1 cellular context compared by ENCODE assay signal in the genomic region with DNA sequence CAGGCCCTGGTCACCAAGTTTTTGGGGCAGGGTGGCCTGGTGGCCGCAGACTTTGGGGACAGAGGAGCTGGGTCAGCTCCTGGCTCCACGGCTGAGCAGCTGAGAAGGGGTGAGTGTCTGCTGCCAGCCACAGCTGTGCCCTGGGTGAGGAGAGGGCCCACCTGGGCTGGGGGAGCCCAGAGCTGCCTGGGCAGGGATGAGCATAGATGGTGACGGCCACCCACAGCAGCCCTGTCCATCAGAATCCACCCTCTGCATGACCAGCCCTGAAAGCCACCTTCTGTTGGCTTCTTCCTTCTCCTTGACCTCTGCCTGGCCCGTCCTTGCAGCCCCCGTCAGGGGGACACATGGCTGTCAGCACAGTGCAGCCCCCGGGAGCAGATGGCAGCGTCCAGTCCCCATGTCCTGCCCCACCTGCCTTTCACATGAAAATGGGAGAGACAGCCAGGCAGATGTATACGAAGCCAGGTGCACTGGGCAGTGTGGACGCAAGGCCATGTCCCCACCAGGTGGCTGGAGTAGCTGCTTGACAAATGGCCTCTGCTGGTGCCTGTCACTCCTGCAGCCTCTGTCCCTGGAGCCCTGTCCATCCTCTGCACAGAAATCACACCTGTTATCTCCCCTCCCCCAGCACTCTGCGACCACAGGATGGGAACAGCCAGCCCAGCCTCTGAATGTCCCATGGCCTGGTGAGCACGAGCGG.
TF ChIP-seq lines count a peak whose summit lies in the region.

No MANE protein-coding gene starts in this region.

TF ChIP-seq in HepG2, 621 proteins besides CTCF, POLR2A, EP300 and RAD21:
- TF ChIP-seq, protein P1, sequence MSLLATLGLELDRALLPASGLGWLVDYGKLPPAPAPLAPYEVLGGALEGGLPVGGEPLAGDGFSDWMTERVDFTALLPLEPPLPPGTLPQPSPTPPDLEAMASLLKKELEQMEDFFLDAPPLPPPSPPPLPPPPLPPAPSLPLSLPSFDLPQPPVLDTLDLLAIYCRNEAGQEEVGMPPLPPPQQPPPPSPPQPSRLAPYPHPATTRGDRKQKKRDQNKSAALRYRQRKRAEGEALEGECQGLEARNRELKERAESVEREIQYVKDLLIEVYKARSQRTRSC (CRISPR knock-in tag; IDR thresholded peaks at IDR 0.05; ENCODE audit: low read depth) = no peak
- no peak for TF ChIP-seq ZNF207 (IDR thresholded peaks at IDR 0.05; ENCODE audit: borderline replicate concordance)
- TF ChIP-seq, protein P2, sequence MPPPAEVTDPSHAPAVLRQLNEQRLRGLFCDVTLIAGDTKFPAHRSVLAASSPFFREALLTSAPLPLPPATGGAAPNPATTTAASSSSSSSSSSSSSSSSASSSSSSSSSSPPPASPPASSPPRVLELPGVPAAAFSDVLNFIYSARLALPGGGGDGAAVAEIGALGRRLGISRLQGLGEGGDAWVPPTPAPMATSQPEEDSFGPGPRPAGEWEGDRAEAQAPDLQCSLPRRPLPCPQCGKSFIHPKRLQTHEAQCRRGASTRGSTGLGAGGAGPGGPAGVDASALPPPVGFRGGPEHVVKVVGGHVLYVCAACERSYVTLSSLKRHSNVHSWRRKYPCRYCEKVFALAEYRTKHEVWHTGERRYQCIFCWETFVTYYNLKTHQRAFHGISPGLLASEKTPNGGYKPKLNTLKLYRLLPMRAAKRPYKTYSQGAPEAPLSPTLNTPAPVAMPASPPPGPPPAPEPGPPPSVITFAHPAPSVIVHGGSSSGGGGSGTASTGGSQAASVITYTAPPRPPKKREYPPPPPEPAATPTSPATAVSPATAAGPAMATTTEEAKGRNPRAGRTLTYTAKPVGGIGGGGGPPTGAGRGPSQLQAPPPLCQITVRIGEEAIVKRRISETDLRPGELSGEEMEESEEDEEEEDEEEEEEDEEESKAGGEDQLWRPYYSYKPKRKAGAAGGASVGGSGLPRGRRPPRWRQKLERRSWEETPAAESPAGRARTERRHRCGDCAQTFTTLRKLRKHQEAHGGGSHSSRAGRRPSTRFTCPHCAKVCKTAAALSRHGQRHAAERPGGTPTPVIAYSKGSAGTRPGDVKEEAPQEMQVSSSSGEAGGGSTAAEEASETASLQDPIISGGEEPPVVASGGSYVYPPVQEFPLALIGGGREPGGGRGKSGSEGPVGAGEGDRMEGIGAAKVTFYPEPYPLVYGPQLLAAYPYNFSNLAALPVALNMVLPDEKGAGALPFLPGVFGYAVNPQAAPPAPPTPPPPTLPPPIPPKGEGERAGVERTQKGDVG (CRISPR knock-in tag; IDR thresholded peaks at IDR 0.05; ENCODE audit: borderline replicate concordance) = no peak
- TF ChIP-seq, protein P3, sequence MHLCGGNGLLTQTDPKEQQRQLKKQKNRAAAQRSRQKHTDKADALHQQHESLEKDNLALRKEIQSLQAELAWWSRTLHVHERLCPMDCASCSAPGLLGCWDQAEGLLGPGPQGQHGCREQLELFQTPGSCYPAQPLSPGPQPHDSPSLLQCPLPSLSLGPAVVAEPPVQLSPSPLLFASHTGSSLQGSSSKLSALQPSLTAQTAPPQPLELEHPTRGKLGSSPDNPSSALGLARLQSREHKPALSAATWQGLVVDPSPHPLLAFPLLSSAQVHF (CRISPR knock-in tag; IDR thresholded peaks at IDR 0.05) = no peak
- TF ChIP-seq, protein P4, sequence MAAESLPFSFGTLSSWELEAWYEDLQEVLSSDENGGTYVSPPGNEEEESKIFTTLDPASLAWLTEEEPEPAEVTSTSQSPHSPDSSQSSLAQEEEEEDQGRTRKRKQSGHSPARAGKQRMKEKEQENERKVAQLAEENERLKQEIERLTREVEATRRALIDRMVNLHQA (CRISPR knock-in tag; IDR thresholded peaks at IDR 0.05) = no peak
- no peak for TF ChIP-seq ZNF24 (IDR thresholded peaks at IDR 0.05)
- TF ChIP-seq ZNF354B (CRISPR knock-in tag; IDR thresholded peaks at IDR 0.05) = no peak
- no peak for TF ChIP-seq ARNT (IDR thresholded peaks at IDR 0.05)
- TF ChIP-seq, protein P5, sequence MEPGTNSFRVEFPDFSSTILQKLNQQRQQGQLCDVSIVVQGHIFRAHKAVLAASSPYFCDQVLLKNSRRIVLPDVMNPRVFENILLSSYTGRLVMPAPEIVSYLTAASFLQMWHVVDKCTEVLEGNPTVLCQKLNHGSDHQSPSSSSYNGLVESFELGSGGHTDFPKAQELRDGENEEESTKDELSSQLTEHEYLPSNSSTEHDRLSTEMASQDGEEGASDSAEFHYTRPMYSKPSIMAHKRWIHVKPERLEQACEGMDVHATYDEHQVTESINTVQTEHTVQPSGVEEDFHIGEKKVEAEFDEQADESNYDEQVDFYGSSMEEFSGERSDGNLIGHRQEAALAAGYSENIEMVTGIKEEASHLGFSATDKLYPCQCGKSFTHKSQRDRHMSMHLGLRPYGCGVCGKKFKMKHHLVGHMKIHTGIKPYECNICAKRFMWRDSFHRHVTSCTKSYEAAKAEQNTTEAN (CRISPR knock-in tag; conservative IDR thresholded peaks at IDR 0.05) = no peak
- TF ChIP-seq ZNF589 (CRISPR knock-in tag; conservative IDR thresholded peaks at IDR 0.05) = no peak
- TF ChIP-seq ZNF674 (CRISPR knock-in tag; IDR thresholded peaks at IDR 0.05; ENCODE audit: low read depth) = no peak
- no peak for TF ChIP-seq ZSCAN30 (CRISPR knock-in tag; IDR thresholded peaks at IDR 0.05)
- TF ChIP-seq MEIS2 (CRISPR knock-in tag; IDR thresholded peaks at IDR 0.05) = no peak
- no peak for TF ChIP-seq PTBP1 (IDR thresholded peaks at IDR 0.05; ENCODE audit: low read depth, low read length, poor library complexity, severe bottlenecking)
- TF ChIP-seq HMG20A (CRISPR knock-in tag; IDR thresholded peaks at IDR 0.05; ENCODE audit: borderline replicate concordance) = no peak
- no peak for TF ChIP-seq YY1 (IDR thresholded peaks at IDR 0.05; ENCODE audit: insufficient read depth, insufficient replicate concordance, low read depth, low read length)
TF ChIP-seq in HepG2: peak in this region for 0.
